2 cellular contexts compared by ENCODE assay signal in genomic region chr10:82377608-82378007, GRCh38.
TF ChIP-seq lines count a peak whose summit lies in the region.

No MANE protein-coding gene starts in this region.

TF ChIP-seq in liver, 16 proteins besides CTCF, POLR2A, EP300 and RAD21 (continued from another document):
- TF ChIP-seq HNF4A (conservative IDR thresholded peaks at IDR 0.05), result no peak

TF ChIP-seq in HepG2, 621 proteins besides CTCF, POLR2A, EP300 and RAD21 (continued from another document):
- TF ChIP-seq ZHX2 (IDR thresholded peaks at IDR 0.05; ENCODE audit: low read depth) (no peak), ZHX2 (CRISPR knock-in tag; IDR thresholded peaks at IDR 0.05; ENCODE audit: borderline replicate concordance) (no peak), HES4 (CRISPR knock-in tag; IDR thresholded peaks at IDR 0.05; ENCODE audit: borderline replicate concordance) (no peak), FUBP1 (CRISPR knock-in tag; IDR thresholded peaks at IDR 0.05; ENCODE audit: borderline replicate concordance) (no peak), MAX (IDR thresholded peaks at IDR 0.05) (no peak)
